1 cellular context compared by ENCODE assay signal in genomic region chr2:119748135-119748534, GRCh38.
TF ChIP-seq lines count a peak whose summit lies in the region.

No MANE protein-coding gene starts in this region.

TF ChIP-seq in HepG2, 621 proteins besides CTCF, POLR2A, EP300 and RAD21 (continued from another document):
- TF ChIP-seq, protein P1, sequence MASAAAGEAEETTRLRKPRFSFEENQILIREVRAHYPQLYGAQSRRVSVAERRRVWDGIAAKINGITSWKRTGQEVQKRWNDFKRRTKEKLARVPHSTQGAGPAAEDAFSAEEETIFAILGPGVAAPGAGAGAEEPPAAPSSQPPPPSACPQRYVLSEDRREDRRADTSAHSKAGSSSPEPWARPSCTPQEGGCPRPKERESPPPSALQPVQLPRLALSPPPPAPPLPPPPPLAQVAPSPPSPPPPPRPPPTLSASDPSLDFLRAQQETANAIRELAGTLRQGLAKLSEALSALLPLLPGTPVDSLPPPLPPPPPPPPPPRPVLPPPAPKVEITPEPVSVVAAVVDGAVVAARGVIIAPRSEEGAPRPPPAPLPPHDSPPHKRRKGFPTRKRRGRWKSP (CRISPR knock-in tag; IDR thresholded peaks at IDR 0.05): no peak
- TF ChIP-seq ARID3A (IDR thresholded peaks at IDR 0.05; ENCODE audit: low read depth, low read length) (no peak), ELF1 (CRISPR knock-in tag; IDR thresholded peaks at IDR 0.05) (no peak)
